ENCODE assay signal across 25 cellular contexts in genomic region chr4:190018201-190018920, GRCh38. TPM values are rescaled to one million over a fixed set of nuclear protein-coding genes. Genes with fewer than 3 reads are reported as not detected.
DNase-seq lines count a peak whose midpoint lies in the region; ATAC-seq and TF ChIP-seq lines count a peak whose summit lies in the region.
"Had no signal": no experiment of that assay in that cellular context is flagged by ENCODE, and none has a peak within 500 bp of the region (broad histone marks: within the 10 kb centered on the region; RNA-seq: fewer than 3 reads in every experiment).

No MANE protein-coding gene starts in this region.

- DNase-seq in T-helper 2 cell treated with Interferon-gamma antibody and Interleukin-4, amounts not matched to agents 5 μg/mL and 100 μg/mL, for 36 hours (ENCODE audit: low spot score): no peak
- no peak for DNase-seq in T-helper 2 cell
- peak; percentile 3 for DNase-seq in GM13977 (ENCODE audit: low spot score)
- DNase-seq in natural killer cell: no peak
- no peak for DNase-seq in progenitor cell of endocrine pancreas (ENCODE audit: low spot score, unreplicated experiment)
- DNase-seq in D341Med (ENCODE audit: low spot score): no peak
- DNase-seq: activated CD4-positive, alpha-beta T cell treated with anti-CD3 and anti-CD28 coated beads, Interleukin-2, amount 50 U/mL, for 48 hours; activated T-cell treated with anti-CD3 and anti-CD28 coated beads, Interleukin-2, amount 50 U/mL, for 4 hours; BE2C; brain microvascular endothelial cell; MG63; NCI-H1436; NCI-H2171; NCI-H526; stimulated activated CD4-positive, alpha-beta T cell treated with anti-CD3 and anti-CD28 coated beads, Interleukin-12 subunit alpha, Interleukin-12 subunit beta, amount 100 ng/mL, for 4 hours; stimulated activated CD8-positive, alpha-beta memory T cell treated with anti-CD3 and anti-CD28 coated beads, Interleukin-4, amount 100 ng/mL, for 48 hours; uterus had no signal

- H3K36me3 Mint-ChIP-seq in T-helper 2 cell treated with Interferon-gamma antibody and Interleukin-4, amounts not matched to agents 5 μg/mL and 100 μg/mL, for 36 hours (ENCODE audit: low read depth): peaks cover 6% of the 10 kb centered on the region
- peaks cover 4% of the 10 kb centered on the region for H3K36me3 Mint-ChIP-seq in brain
- H3K36me3 Mint-ChIP-seq in natural killer cell: peaks cover 10% of the 10 kb centered on the region
- peaks cover 8% of the 10 kb centered on the region for H3K36me3 Mint-ChIP-seq in progenitor cell of endocrine pancreas (ENCODE audit: insufficient read depth)

- peaks cover 73% of the 10 kb centered on the region for H3K27me3 Mint-ChIP-seq in T-helper 2 cell treated with Interferon-gamma antibody and Interleukin-4, amounts not matched to agents 5 μg/mL and 100 μg/mL, for 36 hours (ENCODE audit: low read depth)
- H3K27me3 Mint-ChIP-seq in brain (peaks cover 85% of the 10 kb centered on the region), natural killer cell (ENCODE audit: low read depth in 2 of 2) (peaks cover 60 to 61% of the 10 kb centered on the region in 2 donors), progenitor cell of endocrine pancreas (no peaks in the 10 kb centered on the region)

- H3K4me1 Mint-ChIP-seq in T-helper 2 cell treated with Interferon-gamma antibody and Interleukin-4, amounts not matched to agents 5 μg/mL and 100 μg/mL, for 36 hours (ENCODE audit: low read depth): peaks cover 15% of the 10 kb centered on the region
- peaks cover 49% of the 10 kb centered on the region for H3K4me1 Mint-ChIP-seq in brain
- peaks cover 5 to 33% of the 10 kb centered on the region in 2 donors for H3K4me1 Mint-ChIP-seq in natural killer cell
- H3K4me1 Mint-ChIP-seq in progenitor cell of endocrine pancreas (ENCODE audit: low read depth): no peaks in the 10 kb centered on the region

- no peaks in the 10 kb centered on the region for H3K9me3 Mint-ChIP-seq in T-helper 2 cell treated with Interferon-gamma antibody and Interleukin-4, amounts not matched to agents 5 μg/mL and 100 μg/mL, for 36 hours
- H3K9me3 Mint-ChIP-seq in brain (peaks cover 15 to 58% (median 26%) of the 10 kb centered on the region in 5 experiments), natural killer cell (no peaks in the 10 kb centered on the region), progenitor cell of endocrine pancreas (ENCODE audit: low read depth) (peaks cover 34% of the 10 kb centered on the region)
- H3K9me3 Mint-ChIP-seq: activated T-cell treated with anti-CD3 and anti-CD28 coated beads, Interleukin-2, amount 50 U/mL, for 4 hours had no signal

- in situ Hi-C loops in GM13977 (cut with MboI; ENCODE audit: low pct_unique_long_range_greater_than_20kb, low sequenced_read_pairs, unreplicated experiment): no loop called here

- ATAC-seq in natural killer cell: no peak
- ATAC-seq in GM21367 (IDR thresholded peaks at IDR 0.05; ENCODE audit: unreplicated experiment): no peak
- ATAC-seq: activated T-cell treated with anti-CD3 and anti-CD28 coated beads, Interleukin-2, amount 50 U/mL, for 4 hours; left ventricle myocardium superior had no signal

- H3K4me3 Mint-ChIP-seq in T-helper 2 cell treated with Interferon-gamma antibody and Interleukin-4, amounts not matched to agents 5 μg/mL and 100 μg/mL, for 36 hours: peak overlapping the region; percentile 32
- H3K4me3 Mint-ChIP-seq in brain: peak overlapping the region; percentile 62 to 84 (median 75)
- peak overlapping the region; percentile 2 for H3K4me3 Mint-ChIP-seq in natural killer cell
- H3K4me3 Mint-ChIP-seq in progenitor cell of endocrine pancreas (ENCODE audit: low read depth): no peak overlapping the region
- H3K4me3 Mint-ChIP-seq: activated T-cell treated with anti-CD3 and anti-CD28 coated beads, Interleukin-2, amount 50 U/mL, for 4 hours had no signal

- TF ChIP-seq CTCF in GM13977 (IDR thresholded peaks at IDR 0.05; ENCODE audit: extremely low read depth, insufficient read depth, missing control alignments): no peak
- TF ChIP-seq CTCF in brain (conservative IDR thresholded peaks at IDR 0.05): no peak
- TF ChIP-seq CTCF in natural killer cell (IDR thresholded peaks at IDR 0.05): no peak
- TF ChIP-seq CTCF in progenitor cell of endocrine pancreas (IDR thresholded peaks at IDR 0.05; ENCODE audit: unreplicated experiment): no peak

- intact Hi-C loops in natural killer cell (cut with micrococcal nuclease): no loop called here

- peak overlapping the region; percentile 59 for H3K27ac Mint-ChIP-seq in T-helper 2 cell treated with Interferon-gamma antibody and Interleukin-4, amounts not matched to agents 5 μg/mL and 100 μg/mL, for 36 hours
- peak overlapping the region in 1 of 5 experiments; percentile 16 for H3K27ac Mint-ChIP-seq in brain
- H3K27ac Mint-ChIP-seq in natural killer cell: no peak overlapping the region
- H3K27ac Mint-ChIP-seq in progenitor cell of endocrine pancreas: no peak overlapping the region

RNA-seq across cellular contexts. Expression of gene FRG2, which starts 8.7 kb away (rescaled TPM):
- not detected for polyA plus RNA-seq in brain (ENCODE audit: insufficient read depth, low read depth, low replicate concordance)
- total RNA-seq in natural killer cell (not detected), progenitor cell of endocrine pancreas (not detected in 2 replicates)
- total RNA-seq: activated T-cell treated with anti-CD3 and anti-CD28 coated beads, Interleukin-2, amount 50 U/mL, for 4 hours; fibroblast of lung; glomerular endothelial cell; left ventricle myocardium superior; mononuclear cell; suprapubic skin; uterus had no signal
- polyA plus RNA-seq: fibroblast of lung had no signal

RNA-seq across cellular contexts. Expression of gene DBET, which starts 45.9 kb away (rescaled TPM):
- polyA plus RNA-seq in brain (ENCODE audit: insufficient read depth, low read depth, low replicate concordance): not detected
- total RNA-seq in natural killer cell: not detected
- total RNA-seq in progenitor cell of endocrine pancreas: not detected in 2 replicates
- total RNA-seq: Daoy, fibroblast of lung, glomerular endothelial cell, left ventricle myocardium superior, mononuclear cell, suprapubic skin, uterus had no signal
- polyA plus RNA-seq: fibroblast of lung had no signal
